Comparison of ENCODE assay signal across 17 cellular contexts in genomic region chr20:15760217-15760567, GRCh38.
DNase-seq lines count a peak whose midpoint lies in the region; ATAC-seq lines count a peak whose summit lies in the region.
"Had no signal": no experiment of that assay in that cellular context is flagged by ENCODE, and none has a peak within 500 bp of the region (broad histone marks: within the 10 kb centered on the region; RNA-seq: fewer than 3 reads in every experiment).

No MANE protein-coding gene starts in this region.

- no peak overlapping the region for H3K18ac ChIP-seq in mesenchymal stem cell (ENCODE audit: low read depth in 1 of 2, low read length in 2 of 2)

- no peak overlapping the region for H3K23ac ChIP-seq in mesenchymal stem cell (ENCODE audit: low read length in 2 of 2)

- H2BK120ac ChIP-seq in mesenchymal stem cell (ENCODE audit: low read depth, low read length): no peak overlapping the region

- H3K4ac ChIP-seq in mesenchymal stem cell (ENCODE audit: low read depth in 1 of 2, low read length in 2 of 2): no peak overlapping the region

- H3K4me3 ChIP-seq in SK-N-MC (peak overlapping the region; percentile 43), mesenchymal stem cell (ENCODE audit: insufficient read depth in 1 of 2, low read depth in 1 of 2, low read length in 2 of 2) (no peak overlapping the region)
- H3K4me3 ChIP-seq: esophagus squamous epithelium had no signal

- no peak overlapping the region for H2AK5ac ChIP-seq in mesenchymal stem cell (ENCODE audit: low read length, severe bottlenecking)

- H3K9ac ChIP-seq in SK-N-MC (ENCODE audit: insufficient read length): peak overlapping the region; percentile 18
- H3K9ac ChIP-seq in mesenchymal stem cell (ENCODE audit: low read length): no peak overlapping the region

- H3K27me3 ChIP-seq in mesenchymal stem cell (ENCODE audit: control insufficient read depth in 1 of 2, insufficient read depth in 1 of 2, low read length in 2 of 2): no peaks in the 10 kb centered on the region
- H3K27me3 ChIP-seq: esophagus squamous epithelium, sigmoid colon had no signal

- DNase-seq in NCI-H1694 treated with DMSO at 0.1 percent for 48 hours (lab: John Stamatoyannopoulos, UW) (peak; percentile 53), SK-N-MC (ENCODE audit: low read depth, low spot score) (no peak), mesenchymal stem cell (no peak), substantia nigra (lab: John Stamatoyannopoulos, UW) (peak in 10 of 49 donors; percentile 2 to 42 (median 12)), SW 1271 (lab: John Stamatoyannopoulos, UW) (no peak), NOMO-1 (lab: John Stamatoyannopoulos, UW; ENCODE audit: unreplicated experiment in 2 of 2) (no peak), left cardiac atrium (no peak)
- DNase-seq: activated CD4-positive, alpha-beta T cell treated with anti-CD3 and anti-CD28 coated beads for 1 hour; activated CD8-positive, alpha-beta memory T cell treated with anti-CD3 and anti-CD28 coated beads, Interleukin-2, amount 50 U/mL, for 48 hours; activated naive CD4-positive, alpha-beta T cell treated with anti-CD3 and anti-CD28 coated beads for 36 hours; DMS79; esophagus squamous epithelium; GOT3; NCI-H526 treated with DMSO at 0.1 percent for 48 hours; sigmoid colon; stimulated activated naive B cell treated with anti-CD40 and anti-IgM and Interleukin-4, amounts not matched to agents 10 μg/mL and 1 μg/mL and 100 μg/mL, for 72 hours; T-helper 2 cell had no signal

- H2AFZ ChIP-seq in mesenchymal stem cell (ENCODE audit: low read depth, low read length): no peak overlapping the region

- H3K4me2 ChIP-seq in mesenchymal stem cell (ENCODE audit: low read length, poor library complexity, severe bottlenecking): peak overlapping the region; percentile 49

- no peaks in the 10 kb centered on the region for H3K9me3 ChIP-seq in SK-N-MC (ENCODE audit: low read depth, low read length)
- no peaks in the 10 kb centered on the region for H3K9me3 ChIP-seq in mesenchymal stem cell (ENCODE audit: control insufficient read depth, low read length)
- H3K9me3 ChIP-seq: esophagus squamous epithelium, sigmoid colon had no signal

- 78% methylated on average over 5 of the region's 5 CpGs for WGBS in mesenchymal stem cell

- H3K79me1 ChIP-seq in mesenchymal stem cell (replicated peaks; ENCODE audit: low read length, poor library complexity, severe bottlenecking): no peaks in the 10 kb centered on the region

- no peak overlapping the region for H4K91ac ChIP-seq in mesenchymal stem cell (ENCODE audit: low read length)

- H4K8ac ChIP-seq in mesenchymal stem cell (ENCODE audit: low read length): no peak overlapping the region

- intact Hi-C loops in left cardiac atrium (cut with DNase I): no loop called here

- H3K14ac ChIP-seq in mesenchymal stem cell (ENCODE audit: low read length in 2 of 2): no peak overlapping the region

- no peak for ATAC-seq in left cardiac atrium
- ATAC-seq: stimulated activated naive B cell treated with anti-CD40 and anti-IgM and Interleukin-4, amounts not matched to agents 10 μg/mL and 1 μg/mL and 100 μg/mL, for 72 hours had no signal

- peaks cover 4% of the 10 kb centered on the region for H3K4me1 ChIP-seq in mesenchymal stem cell (ENCODE audit: control insufficient read depth, insufficient read depth, low read depth, low read length)
- H3K4me1 ChIP-seq: esophagus squamous epithelium had no signal

- no peak overlapping the region for H3K27ac ChIP-seq in SK-N-MC
- H3K27ac ChIP-seq in mesenchymal stem cell (ENCODE audit: low read length, poor library complexity, severe bottlenecking): peak overlapping the region; percentile 22
- H3K27ac ChIP-seq in substantia nigra (ENCODE audit: low read depth, low read length, poor library complexity, severe bottlenecking): peak overlapping the region; percentile 5
- H3K27ac ChIP-seq: esophagus squamous epithelium had no signal

- H3K36me3 ChIP-seq in SK-N-MC (ENCODE audit: insufficient read depth, low read length): no peaks in the 10 kb centered on the region
- H3K36me3 ChIP-seq in mesenchymal stem cell (ENCODE audit: control insufficient read depth in 1 of 2, insufficient read depth in 2 of 2, low read depth in 1 of 2, low read length in 2 of 2): no peaks in the 10 kb centered on the region
- H3K36me3 ChIP-seq: esophagus squamous epithelium, sigmoid colon had no signal

- no peak overlapping the region for H2BK12ac ChIP-seq in mesenchymal stem cell (ENCODE audit: low read length in 2 of 2)

- H2BK5ac ChIP-seq in mesenchymal stem cell (ENCODE audit: low read depth, low read length, poor library complexity, severe bottlenecking): no peak overlapping the region

- no peak overlapping the region for H2BK15ac ChIP-seq in mesenchymal stem cell (ENCODE audit: low read depth, poor library complexity, severe bottlenecking)
